In genomic region chr1:79899914-79900313, GRCh38 we compare ENCODE assay signal across 15 cellular contexts.
DNase-seq lines count a peak whose midpoint lies in the region; ATAC-seq and TF ChIP-seq lines count a peak whose summit lies in the region.
"Had no signal": no experiment of that assay in that cellular context is flagged by ENCODE, and none has a peak within 500 bp of the region (broad histone marks: within the 10 kb centered on the region; RNA-seq: fewer than 3 reads in every experiment).

No MANE protein-coding gene starts in this region.

- H2BK12ac ChIP-seq in mesenchymal stem cell (ENCODE audit: low read length in 2 of 2), result peak overlapping the region in 1 of 2 experiments; percentile 57

- H2BK15ac ChIP-seq in mesenchymal stem cell (ENCODE audit: low read depth, poor library complexity, severe bottlenecking), result no peak overlapping the region

- no peak for ATAC-seq in HG02759 (IDR thresholded peaks at IDR 0.05; ENCODE audit: unreplicated experiment)
- ATAC-seq in activated T-cell treated with anti-CD3 and anti-CD28 coated beads, Interleukin-2, amount 50 U/mL, for 72 hours (replicated peaks in 1 of 2), result no peak
- ATAC-seq: body of pancreas; stimulated activated naive CD8-positive, alpha-beta T cell treated with anti-CD3 and anti-CD28 coated beads, Interleukin-15, Interleukin-2, amounts not matched to agents 100 U/mL and 50 U/mL, for 24 hours had no signal

- peak overlapping the region; percentile 62 for H3K27ac Mint-ChIP-seq in chondrocyte (ENCODE audit: unreplicated experiment)
- H3K27ac Mint-ChIP-seq in activated T-cell treated with anti-CD3 and anti-CD28 coated beads, Interleukin-2, amount 50 U/mL, for 72 hours, result no peak overlapping the region
- H3K27ac Mint-ChIP-seq: activated T-helper 1 cell treated with anti-CD3 and anti-CD28 coated beads, Interleukin-12 subunit alpha, Interleukin-12 subunit beta, Interleukin-2, Interleukin-4 antibody, amounts not matched to agents 30 ng/mL and 10 ng/mL and 1 ng/mL, durations not matched to agents 14 hours and 24 hours and 36 hours had no signal

- H4K8ac ChIP-seq in mesenchymal stem cell (ENCODE audit: low read length), result no peak overlapping the region

- H3K27me3 ChIP-seq in mesenchymal stem cell (ENCODE audit: control insufficient read depth in 1 of 2, insufficient read depth in 1 of 2, low read length in 2 of 2), result no peaks in the 10 kb centered on the region
- H3K27me3 ChIP-seq: body of pancreas had no signal

- H2AFZ ChIP-seq in mesenchymal stem cell (ENCODE audit: low read depth, low read length), result no peak overlapping the region

- no peaks in the 10 kb centered on the region for H3K36me3 ChIP-seq in mesenchymal stem cell (ENCODE audit: control insufficient read depth in 1 of 2, insufficient read depth in 2 of 2, low read depth in 1 of 2, low read length in 2 of 2)

- no peaks in the 10 kb centered on the region for H3K9me3 ChIP-seq in mesenchymal stem cell (ENCODE audit: control insufficient read depth, low read length)
- H3K9me3 ChIP-seq: body of pancreas had no signal

- H3K14ac ChIP-seq in mesenchymal stem cell (ENCODE audit: low read length in 2 of 2), result no peak overlapping the region

- no peaks in the 10 kb centered on the region for H3K36me3 Mint-ChIP-seq in chondrocyte (ENCODE audit: low read depth)
- H3K36me3 Mint-ChIP-seq in activated T-cell treated with anti-CD3 and anti-CD28 coated beads, Interleukin-2, amount 50 U/mL, for 72 hours (ENCODE audit: insufficient read depth in 2 of 2), result no peaks in the 10 kb centered on the region

- H3K9ac ChIP-seq in mesenchymal stem cell (ENCODE audit: low read length), result peak overlapping the region; percentile 42

- H3K4me3 Mint-ChIP-seq in chondrocyte (ENCODE audit: unreplicated experiment), result no peak overlapping the region
- no peak overlapping the region for H3K4me3 Mint-ChIP-seq in activated T-cell treated with anti-CD3 and anti-CD28 coated beads, Interleukin-2, amount 50 U/mL, for 72 hours
- H3K4me3 Mint-ChIP-seq: activated T-helper 1 cell treated with anti-CD3 and anti-CD28 coated beads, Interleukin-12 subunit alpha, Interleukin-12 subunit beta, Interleukin-2, Interleukin-4 antibody, amounts not matched to agents 30 ng/mL and 10 ng/mL and 1 ng/mL, durations not matched to agents 14 hours and 24 hours and 36 hours had no signal

- peaks cover 5% of the 10 kb centered on the region for H3K9me3 Mint-ChIP-seq in chondrocyte (ENCODE audit: low read depth)
- H3K9me3 Mint-ChIP-seq in activated T-cell treated with anti-CD3 and anti-CD28 coated beads, Interleukin-2, amount 50 U/mL, for 72 hours, result peaks cover 7 to 10% of the 10 kb centered on the region in 2 donors

- no peak overlapping the region for H3K4ac ChIP-seq in mesenchymal stem cell (ENCODE audit: low read depth in 1 of 2, low read length in 2 of 2)

- H3K4me3 ChIP-seq in mesenchymal stem cell (ENCODE audit: insufficient read depth in 1 of 2, low read depth in 1 of 2, low read length in 2 of 2), result no peak overlapping the region
- H3K4me3 ChIP-seq: body of pancreas had no signal

- no peaks in the 10 kb centered on the region for H3K4me1 ChIP-seq in mesenchymal stem cell (ENCODE audit: control insufficient read depth, insufficient read depth, low read depth, low read length)
- H3K4me1 ChIP-seq: body of pancreas had no signal

- no peak overlapping the region for H2BK120ac ChIP-seq in mesenchymal stem cell (ENCODE audit: low read depth, low read length)

- H4K91ac ChIP-seq in mesenchymal stem cell (ENCODE audit: low read length), result no peak overlapping the region

- H3K18ac ChIP-seq in mesenchymal stem cell (ENCODE audit: low read depth in 1 of 2, low read length in 2 of 2), result no peak overlapping the region

- TF ChIP-seq CTCF in AG09319 (IDR thresholded peaks at IDR 0.05; ENCODE audit: low read depth, low read length) (no peak; the same call in none of the 2 replicates), chondrocyte (IDR thresholded peaks at IDR 0.05) (peak; percentile 58)

- no peak overlapping the region for H3K4me2 ChIP-seq in mesenchymal stem cell (ENCODE audit: low read length, poor library complexity, severe bottlenecking)

- H2BK5ac ChIP-seq in mesenchymal stem cell (ENCODE audit: low read depth, low read length, poor library complexity, severe bottlenecking), result no peak overlapping the region

- H3K23ac ChIP-seq in mesenchymal stem cell (ENCODE audit: low read length in 2 of 2), result no peak overlapping the region

- DNase-seq in AG09319 (ENCODE audit: extremely low read depth, low read depth), result peak; percentile 48
- DNase-seq in M059J (ENCODE audit: low read depth), result peak; percentile 45
- no peak for DNase-seq in chondrocyte (ENCODE audit: low spot score)
- peak; percentile 91 for DNase-seq in mesenchymal stem cell
- no peak for DNase-seq in NCI-H187 treated with DMSO at 0.1 percent for 48 hours (lab: John Stamatoyannopoulos, UW)
- no peak for DNase-seq in activated T-cell treated with anti-CD3 and anti-CD28 coated beads, Interleukin-2, amount 50 U/mL, for 72 hours
- DNase-seq in activated CD4-positive, alpha-beta T cell treated with anti-CD3 and anti-CD28 coated beads for 1 hour, result no peak
- DNase-seq: activated CD4-positive, CD25-positive, alpha-beta regulatory T cell treated with anti-CD3 and anti-CD28 coated beads, Interleukin-2, amount 50 U/mL, for 72 hours; body of pancreas; C1 segment of cervical spinal cord; NCI-H2081; stimulated activated naive CD8-positive, alpha-beta T cell treated with anti-CD3 and anti-CD28 coated beads, Interleukin-15, Interleukin-2, amounts not matched to agents 100 U/mL and 50 U/mL, for 24 hours; SW 1271 had no signal

- WGBS in mesenchymal stem cell, result 14% methylated on average over 4 of the region's 4 CpGs

- peak overlapping the region; percentile 38 for H2AK5ac ChIP-seq in mesenchymal stem cell (ENCODE audit: low read length, severe bottlenecking)

- peaks cover 9% of the 10 kb centered on the region for H3K4me1 Mint-ChIP-seq in chondrocyte (ENCODE audit: low read depth)
- no peaks in the 10 kb centered on the region for H3K4me1 Mint-ChIP-seq in activated T-cell treated with anti-CD3 and anti-CD28 coated beads, Interleukin-2, amount 50 U/mL, for 72 hours (ENCODE audit: low read depth)

- no peaks in the 10 kb centered on the region for H3K79me1 ChIP-seq in mesenchymal stem cell (replicated peaks; ENCODE audit: low read length, poor library complexity, severe bottlenecking)

- H3K27ac ChIP-seq in mesenchymal stem cell (ENCODE audit: low read length, poor library complexity, severe bottlenecking), result peak overlapping the region; percentile 78
- H3K27ac ChIP-seq: body of pancreas had no signal

- H3K27me3 Mint-ChIP-seq in chondrocyte (ENCODE audit: low read depth), result no peaks in the 10 kb centered on the region
- no peaks in the 10 kb centered on the region for H3K27me3 Mint-ChIP-seq in activated T-cell treated with anti-CD3 and anti-CD28 coated beads, Interleukin-2, amount 50 U/mL, for 72 hours (ENCODE audit: low read depth)

Comparison
In these comparisons a context has a peak if more than half of its experiments do, and no peak if none do; other contexts are left out.
1. DNase-seq: peak in AG09319 (single experiment), M059J (single experiment) and mesenchymal stem cell (single experiment); none in chondrocyte (single experiment), NCI-H187 treated with DMSO at 0.1 percent for 48 hours (single experiment), activated T-cell treated with anti-CD3 and anti-CD28 coated beads, Interleukin-2, amount 50 U/mL, for 72 hours (0 of 2) and activated CD4-positive, alpha-beta T cell treated with anti-CD3 and anti-CD28 coated beads for 1 hour (single experiment).